ENCODE assay signal across 9 cellular contexts in genomic region chr1:23597635-23598388, GRCh38. TPM values are rescaled to one million over a fixed set of nuclear protein-coding genes. Genes with fewer than 3 reads are reported as not detected.
DNase-seq lines count a peak whose midpoint lies in the region; ATAC-seq lines count a peak whose summit lies in the region.
"Had no signal": no experiment of that assay in that cellular context is flagged by ENCODE, and none has a peak within 500 bp of the region (broad histone marks: within the 10 kb centered on the region; RNA-seq: fewer than 3 reads in every experiment).

No MANE protein-coding gene starts in this region.

- peak overlapping the region; percentile 3 for H3K27ac Mint-ChIP-seq in T-helper 1 cell treated with Interleukin-12 subunit alpha and Interleukin-12 subunit beta and Interleukin-4 antibody, amounts not matched to agents 30 μg/mL and 1 μg/mL, for 36 hours
- H3K27ac Mint-ChIP-seq in activated naive CD8-positive, alpha-beta T cell, result peak overlapping the region; percentile 88

- no peaks in the 10 kb centered on the region for H3K36me3 Mint-ChIP-seq in T-helper 1 cell treated with Interleukin-12 subunit alpha and Interleukin-12 subunit beta and Interleukin-4 antibody, amounts not matched to agents 30 μg/mL and 1 μg/mL, for 36 hours (ENCODE audit: low read depth)
- no peaks in the 10 kb centered on the region for H3K36me3 Mint-ChIP-seq in activated naive CD8-positive, alpha-beta T cell

- no peaks in the 10 kb centered on the region for H3K27me3 Mint-ChIP-seq in T-helper 1 cell treated with Interleukin-12 subunit alpha and Interleukin-12 subunit beta and Interleukin-4 antibody, amounts not matched to agents 30 μg/mL and 1 μg/mL, for 36 hours (ENCODE audit: low read depth)
- H3K27me3 Mint-ChIP-seq in activated naive CD8-positive, alpha-beta T cell, result no peaks in the 10 kb centered on the region

- H3K27ac ChIP-seq in Karpas-422 (ENCODE audit: low read length), result 0 out of 2 replicates have a peak overlapping the region, but pooled peaks have one; percentile 6

- H3K27me3 ChIP-seq in Karpas-422 (ENCODE audit: low read length), result no peaks in the 10 kb centered on the region
- no peaks in the 10 kb centered on the region for H3K27me3 ChIP-seq in neuron (ENCODE audit: insufficient read depth, low read length)

- DNase-seq in T-helper 1 cell (no peak), Karpas-422 (no peak), HT-29 (ENCODE audit: low spot score) (no peak)
- DNase-seq: SHP77 treated with DMSO at 0.1 percent for 48 hours had no signal

- H3K4me1 Mint-ChIP-seq in T-helper 1 cell treated with Interleukin-12 subunit alpha and Interleukin-12 subunit beta and Interleukin-4 antibody, amounts not matched to agents 30 μg/mL and 1 μg/mL, for 36 hours (ENCODE audit: low read depth), result peaks cover 57% of the 10 kb centered on the region
- peaks cover 92% of the 10 kb centered on the region for H3K4me1 Mint-ChIP-seq in activated naive CD8-positive, alpha-beta T cell (ENCODE audit: low read depth)

- peaks cover 64% of the 10 kb centered on the region for H3K4me1 ChIP-seq in Karpas-422 (ENCODE audit: low read length)
- peaks cover 35% of the 10 kb centered on the region for H3K4me1 ChIP-seq in neuron (ENCODE audit: insufficient read depth, low read length)

- ATAC-seq in GM19452 (IDR thresholded peaks at IDR 0.05; ENCODE audit: unreplicated experiment) (no peak), HG02852 (IDR thresholded peaks at IDR 0.05; ENCODE audit: unreplicated experiment) (no peak)

- H3K9me3 ChIP-seq in Karpas-422 (ENCODE audit: low read length), result no peaks in the 10 kb centered on the region
- H3K9me3 ChIP-seq in neuron (ENCODE audit: low read length), result no peaks in the 10 kb centered on the region

- H3K36me3 ChIP-seq in Karpas-422 (ENCODE audit: insufficient read depth, low read length) (no peaks in the 10 kb centered on the region), neuron (ENCODE audit: insufficient read depth, low read length) (no peaks in the 10 kb centered on the region)

- H3K4me3 Mint-ChIP-seq in T-helper 1 cell treated with Interleukin-12 subunit alpha and Interleukin-12 subunit beta and Interleukin-4 antibody, amounts not matched to agents 30 μg/mL and 1 μg/mL, for 36 hours, result no peak overlapping the region
- peak overlapping the region; percentile 27 for H3K4me3 Mint-ChIP-seq in activated naive CD8-positive, alpha-beta T cell

- no peaks in the 10 kb centered on the region for H3K9me2 ChIP-seq in Karpas-422 (replicated peaks; ENCODE audit: insufficient read depth, low read length)

- H2AFZ ChIP-seq in Karpas-422 (ENCODE audit: low read length) (peak overlapping the region; percentile 35), neuron (ENCODE audit: low read depth, low read length) (no peak overlapping the region)

- H4K20me1 ChIP-seq in Karpas-422 (ENCODE audit: insufficient read depth, low read depth, low read length), result no peaks in the 10 kb centered on the region

- no peaks in the 10 kb centered on the region for H3K9me3 Mint-ChIP-seq in T-helper 1 cell treated with Interleukin-12 subunit alpha and Interleukin-12 subunit beta and Interleukin-4 antibody, amounts not matched to agents 30 μg/mL and 1 μg/mL, for 36 hours
- no peaks in the 10 kb centered on the region for H3K9me3 Mint-ChIP-seq in activated naive CD8-positive, alpha-beta T cell (ENCODE audit: low read depth)

- H3K79me2 ChIP-seq in Karpas-422 (ENCODE audit: low read length), result no peaks in the 10 kb centered on the region

- H3K4me3 ChIP-seq in Karpas-422 (ENCODE audit: low read length) (no peak overlapping the region), neuron (ENCODE audit: low read length) (peak overlapping the region; percentile 52)

- no peak overlapping the region for H3K9ac ChIP-seq in Karpas-422 (ENCODE audit: low read length)

- peak overlapping the region; percentile 12 for H3K4me2 ChIP-seq in Karpas-422 (ENCODE audit: low read depth, low read length, poor library complexity, severe bottlenecking)

RNA-seq across cellular contexts. Expression of gene ID3, which starts 38.5 kb away (rescaled TPM):
- total RNA-seq in Karpas-422 (2014; rRNA removed; shearing (Covaris generic); ENCODE audit: low replicate concordance), result 32.0 and 33.0 TPM in 2 replicates
- 1.3 and 3.4 TPM in 2 replicates for total RNA-seq in HT-29 (2014; rRNA removed; shearing (Covaris generic))
